In the genomic region with DNA sequence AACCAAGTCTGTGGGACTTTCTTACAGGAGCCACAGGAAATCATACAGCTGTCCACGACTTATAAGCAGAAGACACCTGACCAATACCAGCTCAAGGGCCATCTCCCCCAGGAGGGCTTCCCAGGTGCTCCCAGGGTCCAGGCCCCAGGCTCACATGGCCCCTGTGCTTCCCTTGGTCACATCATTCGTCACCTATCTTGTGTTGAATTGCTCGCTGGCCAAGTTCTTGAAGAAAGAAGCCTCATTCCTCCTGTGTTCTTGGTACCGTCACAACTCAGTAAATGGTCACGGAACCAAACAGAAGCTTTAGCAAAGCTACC, we compare ENCODE assay signal across 15 cellular contexts. TPM values are rescaled to one million over a fixed set of nuclear protein-coding genes. Genes with fewer than 3 reads are reported as not detected.
DNase-seq lines count a peak whose midpoint lies in the region; TF ChIP-seq lines count a peak whose summit lies in the region.
"Had no signal": no experiment of that assay in that cellular context is flagged by ENCODE, and none has a peak within 500 bp of the region (broad histone marks: within the 10 kb centered on the region; RNA-seq: fewer than 3 reads in every experiment).

No MANE protein-coding gene starts in this region.

- H3K27me3 Mint-ChIP-seq in chondrocyte (ENCODE audit: low read depth), result no peaks in the 10 kb centered on the region
- peaks cover 11% of the 10 kb centered on the region for H3K27me3 Mint-ChIP-seq in neural crest cell (ENCODE audit: low read depth)
- H3K27me3 Mint-ChIP-seq: B cell had no signal

- H3K36me3 Mint-ChIP-seq in chondrocyte (ENCODE audit: low read depth) (no peaks in the 10 kb centered on the region), neural crest cell (ENCODE audit: low read depth) (no peaks in the 10 kb centered on the region)

- H3K4me3 Mint-ChIP-seq in chondrocyte (ENCODE audit: unreplicated experiment) (no peak overlapping the region), neural crest cell (peak overlapping the region; percentile 56)
- H3K4me3 Mint-ChIP-seq: GM23338, H9 had no signal

- H3K9me3 Mint-ChIP-seq in chondrocyte (ENCODE audit: low read depth), result no peaks in the 10 kb centered on the region
- no peaks in the 10 kb centered on the region for H3K9me3 Mint-ChIP-seq in neural crest cell
- H3K9me3 Mint-ChIP-seq: CD4-positive, CD25-positive, alpha-beta regulatory T cell; GM23338; H9 had no signal

- no peak overlapping the region for H3K27ac Mint-ChIP-seq in chondrocyte (ENCODE audit: unreplicated experiment)
- no peak overlapping the region for H3K27ac Mint-ChIP-seq in neural crest cell (ENCODE audit: unreplicated experiment)
- H3K27ac Mint-ChIP-seq: B cell, GM23338, H9 had no signal

- TF ChIP-seq CTCF in chondrocyte (IDR thresholded peaks at IDR 0.05), result no peak
- TF ChIP-seq CTCF in neural crest cell (conservative IDR thresholded peaks at IDR 0.05), result no peak

- H3K4me1 Mint-ChIP-seq in chondrocyte (ENCODE audit: low read depth), result peaks cover 23% of the 10 kb centered on the region
- H3K4me1 Mint-ChIP-seq in neural crest cell, result peaks cover 30% of the 10 kb centered on the region

- peak; percentile 51 for DNase-seq in activated effector memory CD4-positive, alpha-beta T cell treated with anti-CD3 and anti-CD28 coated beads, Interleukin-2, amount 50 U/mL, for 16 hours
- no peak for DNase-seq in activated effector memory CD4-positive, alpha-beta T cell treated with Interleukin-2 at 50 U/mL for 16 hours
- DNase-seq in chondrocyte (ENCODE audit: low spot score), result peak; percentile 44
- no peak for DNase-seq in neural crest cell (ENCODE audit: low read depth, low spot score)
- DNase-seq in stimulated activated CD4-positive, alpha-beta T cell treated with anti-CD3 and anti-CD28 coated beads, Interleukin-12 subunit alpha, Interleukin-12 subunit beta, amount 100 ng/mL, for 4 hours, result no peak
- DNase-seq in NCI-H510A (lab: John Stamatoyannopoulos, UW), result no peak
- DNase-seq in NCI-H146 treated with DMSO at 0.1 percent for 48 hours (lab: John Stamatoyannopoulos, UW; ENCODE audit: unreplicated experiment), result no peak
- DNase-seq: Calu3; CD4-positive, CD25-positive, alpha-beta regulatory T cell; COR-L47; DMS153; DND-41; H9 had no signal

RNA-seq across cellular contexts. Expression of a gene that starts 3.0 kb away (rescaled TPM):
- 7.6 to 11.9 TPM (median 8.7 TPM) in 3 replicates for total RNA-seq in chondrocyte
- 31.9 and 33.2 TPM in 2 replicates for total RNA-seq in neural crest cell

RNA-seq across cellular contexts. Expression of a gene that starts 56.4 kb away (rescaled TPM):
- total RNA-seq in chondrocyte, result 4.2 to 7.3 TPM (median 5.2 TPM) in 3 replicates
- total RNA-seq in neural crest cell, result 8.3 and 9.0 TPM in 2 replicates

Comparison
In these comparisons a context has a peak if more than half of its experiments do, and no peak if none do; other contexts are left out.
1. DNase-seq: peak in activated effector memory CD4-positive, alpha-beta T cell treated with anti-CD3 and anti-CD28 coated beads, Interleukin-2, amount 50 U/mL, for 16 hours (single experiment) and chondrocyte (single experiment); none in activated effector memory CD4-positive, alpha-beta T cell treated with Interleukin-2 at 50 U/mL for 16 hours (single experiment), neural crest cell (single experiment), stimulated activated CD4-positive, alpha-beta T cell treated with anti-CD3 and anti-CD28 coated beads, Interleukin-12 subunit alpha, Interleukin-12 subunit beta, amount 100 ng/mL, for 4 hours (single experiment), NCI-H510A (single experiment) and NCI-H146 treated with DMSO at 0.1 percent for 48 hours (single experiment).